In the genomic region with DNA sequence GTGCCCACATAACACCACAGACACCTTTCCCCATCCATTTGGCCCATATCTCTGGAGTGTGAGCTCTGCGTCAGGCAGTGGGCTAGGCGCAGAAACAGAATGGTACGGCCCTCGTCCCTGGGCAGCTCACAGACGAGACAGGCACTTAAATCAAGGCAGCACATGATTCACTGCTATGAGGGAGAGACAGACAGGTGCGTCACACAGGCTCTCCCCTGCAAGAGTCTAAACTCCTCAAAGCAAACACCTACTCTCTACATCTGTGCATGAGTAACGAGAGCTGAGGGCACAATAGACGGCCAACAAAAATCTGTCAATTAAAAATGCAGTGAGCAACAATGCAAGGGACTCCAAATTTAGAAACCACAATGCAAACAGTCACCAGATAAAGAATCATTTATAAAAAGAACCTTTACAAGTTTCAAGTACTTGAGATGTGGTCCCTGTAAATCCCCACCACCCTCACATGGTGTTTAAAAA, we compare ENCODE assay signal across 22 cellular contexts.
DNase-seq lines count a peak whose midpoint lies in the region; ATAC-seq and TF ChIP-seq lines count a peak whose summit lies in the region.
"Had no signal": no experiment of that assay in that cellular context is flagged by ENCODE, and none has a peak within 500 bp of the region (broad histone marks: within the 10 kb centered on the region; RNA-seq: fewer than 3 reads in every experiment).

No MANE protein-coding gene starts in this region.

- H3K4me3 ChIP-seq in right cardiac atrium (ENCODE audit: low read length) (no peak overlapping the region), psoas muscle (no peak overlapping the region)
- H3K4me3 ChIP-seq: esophagus muscularis mucosa, GM12878, spleen had no signal

- TF ChIP-seq CTCF in VCaP (conservative IDR thresholded peaks at IDR 0.05): no peak
- TF ChIP-seq CTCF in psoas muscle (IDR thresholded peaks at IDR 0.05): no peak

- peaks cover 0 to 1% of the 10 kb centered on the region in 2 donors for H3K9me3 Mint-ChIP-seq in activated T-cell treated with anti-CD3 and anti-CD28 coated beads, Interleukin-2, amount 50 U/mL, for 72 hours
- H3K9me3 Mint-ChIP-seq: mesothelial cell of epicardium; T-helper 1 cell treated with Interleukin-12 subunit alpha and Interleukin-12 subunit beta and Interleukin-4 antibody, amounts not matched to agents 30 μg/mL and 1 μg/mL, for 36 hours; type B pancreatic cell had no signal

- H3K27me3 Mint-ChIP-seq in activated T-cell treated with anti-CD3 and anti-CD28 coated beads, Interleukin-2, amount 50 U/mL, for 72 hours (ENCODE audit: low read depth): no peaks in the 10 kb centered on the region

- DNase-seq in NCI-H1105 treated with DMSO at 0.1 percent for 48 hours (lab: John Stamatoyannopoulos, UW): peak; percentile 86
- no peak for DNase-seq in right cardiac atrium
- no peak for DNase-seq in GDM1 (lab: John Stamatoyannopoulos, UW)
- no peak for DNase-seq in psoas muscle
- DNase-seq in activated T-cell treated with anti-CD3 and anti-CD28 coated beads, Interleukin-2, amount 50 U/mL, for 72 hours: no peak
- DNase-seq: activated CD4-positive, alpha-beta T cell treated with anti-CD3 and anti-CD28 coated beads for 4 hours; activated CD8-positive, alpha-beta memory T cell treated with anti-CD3 and anti-CD28 coated beads for 24 hours; activated effector memory CD4-positive, alpha-beta T cell treated with anti-CD3 and anti-CD28 coated beads, Interleukin-2, amount 50 U/mL, for 16 hours; activated naive CD8-positive, alpha-beta T cell treated with anti-CD3 and anti-CD28 coated beads, Interleukin-2, amount 10 ng/mL, durations not matched to agents 7 days and 5 days; dermis blood vessel endothelial cell; naive thymus-derived CD8-positive, alpha-beta T cell; NCI-H524 treated with DMSO at 0.1 percent for 48 hours; SK-N-SH; spleen had no signal

- H3K4me1 ChIP-seq in right cardiac atrium (ENCODE audit: control insufficient read depth, insufficient read depth, low read length) (peaks cover 4% of the 10 kb centered on the region), psoas muscle (no peaks in the 10 kb centered on the region)
- H3K4me1 ChIP-seq: spleen had no signal

- no peaks in the 10 kb centered on the region for H3K4me1 Mint-ChIP-seq in activated T-cell treated with anti-CD3 and anti-CD28 coated beads, Interleukin-2, amount 50 U/mL, for 72 hours (ENCODE audit: low read depth)
- H3K4me1 Mint-ChIP-seq: naive thymus-derived CD8-positive, alpha-beta T cell had no signal

- no peaks in the 10 kb centered on the region for H3K27me3 ChIP-seq in right cardiac atrium (ENCODE audit: control insufficient read depth, insufficient read depth)
- H3K27me3 ChIP-seq in psoas muscle (ENCODE audit: insufficient read depth in 3 of 3, low read length in 2 of 3): peaks cover 0 to 4% (median 0%) of the 10 kb centered on the region in 3 donors
- H3K27me3 ChIP-seq: spleen had no signal

- no peak overlapping the region for H3K4me3 Mint-ChIP-seq in activated T-cell treated with anti-CD3 and anti-CD28 coated beads, Interleukin-2, amount 50 U/mL, for 72 hours
- H3K4me3 Mint-ChIP-seq: activated naive CD8-positive, alpha-beta T cell treated with anti-CD3 and anti-CD28 coated beads, Interleukin-2, amount 10 ng/mL, durations not matched to agents 7 days and 5 days; mesothelial cell of epicardium; naive thymus-derived CD8-positive, alpha-beta T cell; T-helper 1 cell treated with Interleukin-12 subunit alpha and Interleukin-12 subunit beta and Interleukin-4 antibody, amounts not matched to agents 30 μg/mL and 1 μg/mL, for 36 hours; type B pancreatic cell had no signal

- WGBS in right cardiac atrium: 53% methylated on average over 8 of the region's 8 CpGs
- 62 to 66% (median 62%) methylated on average over 8 of the region's 8 CpGs for WGBS in psoas muscle, 3 donors

- H3K36me3 ChIP-seq in psoas muscle (ENCODE audit: insufficient read depth in 1 of 2, low read depth in 1 of 2): no peaks in the 10 kb centered on the region
- H3K36me3 ChIP-seq: esophagus muscularis mucosa, spleen had no signal

- intact Hi-C loops in right cardiac atrium (cut with DNase I) (no loop called here), psoas muscle (cut with DNase I) (no loop called here)

- H3K27ac Mint-ChIP-seq in activated T-cell treated with anti-CD3 and anti-CD28 coated beads, Interleukin-2, amount 50 U/mL, for 72 hours: no peak overlapping the region
- H3K27ac Mint-ChIP-seq: activated naive CD8-positive, alpha-beta T cell treated with anti-CD3 and anti-CD28 coated beads, Interleukin-2, amount 10 ng/mL, durations not matched to agents 7 days and 5 days; T-helper 1 cell treated with Interleukin-12 subunit alpha and Interleukin-12 subunit beta and Interleukin-4 antibody, amounts not matched to agents 30 μg/mL and 1 μg/mL, for 36 hours; type B pancreatic cell had no signal

- H3K27ac ChIP-seq in VCaP (peak overlapping the region; percentile 47), right cardiac atrium (ENCODE audit: low read length) (peak overlapping the region; percentile 14), psoas muscle (no peak overlapping the region)
- H3K27ac ChIP-seq: esophagus muscularis mucosa, KMS-11, spleen had no signal

- ATAC-seq in right cardiac atrium: peak; percentile 41 to 81
- no peak for ATAC-seq in psoas muscle
- no peak for ATAC-seq in GM21786 (IDR thresholded peaks at IDR 0.05; ENCODE audit: unreplicated experiment)
- ATAC-seq in activated T-cell treated with anti-CD3 and anti-CD28 coated beads, Interleukin-2, amount 50 U/mL, for 72 hours (replicated peaks in 1 of 2): no peak
- ATAC-seq: GM12878; naive thymus-derived CD8-positive, alpha-beta T cell had no signal

- H3K36me3 Mint-ChIP-seq in activated T-cell treated with anti-CD3 and anti-CD28 coated beads, Interleukin-2, amount 50 U/mL, for 72 hours (ENCODE audit: insufficient read depth in 2 of 2): no peaks in the 10 kb centered on the region
- H3K36me3 Mint-ChIP-seq: activated naive CD8-positive, alpha-beta T cell treated with anti-CD3 and anti-CD28 coated beads, Interleukin-2, amount 10 ng/mL, durations not matched to agents 7 days and 5 days; mesothelial cell of epicardium; naive thymus-derived CD8-positive, alpha-beta T cell; type B pancreatic cell had no signal

- H3K9me3 ChIP-seq in right cardiac atrium (ENCODE audit: control insufficient read depth, low read length): no peaks in the 10 kb centered on the region
- no peaks in the 10 kb centered on the region for H3K9me3 ChIP-seq in psoas muscle
- H3K9me3 ChIP-seq: esophagus muscularis mucosa, SK-N-SH had no signal

Comparison
In these comparisons a context has a peak if more than half of its experiments do, and no peak if none do; other contexts are left out.
1. ATAC-seq: peak in right cardiac atrium (2 of 2); none in psoas muscle (0 of 4), GM21786 (single experiment) and activated T-cell treated with anti-CD3 and anti-CD28 coated beads, Interleukin-2, amount 50 U/mL, for 72 hours (0 of 2).